9 cellular contexts compared by ENCODE assay signal in genomic region chr20:48769111-48769879, GRCh38. TPM values are rescaled to one million over a fixed set of nuclear protein-coding genes. Genes with fewer than 3 reads are reported as not detected.
DNase-seq lines count a peak whose midpoint lies in the region; ATAC-seq and TF ChIP-seq lines count a peak whose summit lies in the region.
"Had no signal": no experiment of that assay in that cellular context is flagged by ENCODE, and none has a peak within 500 bp of the region (broad histone marks: within the 10 kb centered on the region; RNA-seq: fewer than 3 reads in every experiment).

No MANE protein-coding gene starts in this region.

- CTCF ChIA-PET in naive thymus-derived CD4-positive, alpha-beta T cell (lab: Charles Lee): no interaction called here

- H3K27me3 ChIP-seq in naive thymus-derived CD4-positive, alpha-beta T cell (ENCODE audit: control insufficient read depth in 2 of 2, insufficient read depth in 2 of 2, low read length in 2 of 2): no peaks in the 10 kb centered on the region
- H3K27me3 ChIP-seq in upper lobe of right lung: no peaks in the 10 kb centered on the region

- no peaks in the 10 kb centered on the region for H3K27me3 Mint-ChIP-seq in activated T-helper 17 cell treated with anti-CD3 and anti-CD28 coated beads, Interleukin-2, amount 50 U/mL, for 72 hours
- no peaks in the 10 kb centered on the region for H3K27me3 Mint-ChIP-seq in naive thymus-derived CD4-positive, alpha-beta T cell

- peak overlapping the region; percentile 79 for H3K27ac Mint-ChIP-seq in activated T-helper 17 cell treated with anti-CD3 and anti-CD28 coated beads, Interleukin-2, amount 50 U/mL, for 72 hours
- H3K27ac Mint-ChIP-seq in naive thymus-derived CD4-positive, alpha-beta T cell: peak overlapping the region; percentile 43 to 95 (median 89)

- peak; percentile 90 for ATAC-seq in activated T-helper 17 cell treated with anti-CD3 and anti-CD28 coated beads, Interleukin-2, amount 50 U/mL, for 72 hours (replicated peaks)
- peak; percentile 88 for ATAC-seq in naive thymus-derived CD4-positive, alpha-beta T cell
- peak; percentile 61 for ATAC-seq in upper lobe of right lung
- no peak for ATAC-seq in HG03354 (IDR thresholded peaks at IDR 0.05; ENCODE audit: poor library complexity, severe bottlenecking, unreplicated experiment)

- peak overlapping the region; percentile 56 for H3K4me3 Mint-ChIP-seq in activated T-helper 17 cell treated with anti-CD3 and anti-CD28 coated beads, Interleukin-2, amount 50 U/mL, for 72 hours
- peak overlapping the region; percentile 37 to 78 (median 70) for H3K4me3 Mint-ChIP-seq in naive thymus-derived CD4-positive, alpha-beta T cell

- no peaks in the 10 kb centered on the region for H3K9me3 Mint-ChIP-seq in activated T-helper 17 cell treated with anti-CD3 and anti-CD28 coated beads, Interleukin-2, amount 50 U/mL, for 72 hours
- H3K9me3 Mint-ChIP-seq in naive thymus-derived CD4-positive, alpha-beta T cell: peaks cover 0 to 8% (median 0%) of the 10 kb centered on the region in 11 donors

- no peaks in the 10 kb centered on the region for H3K9me3 ChIP-seq in naive thymus-derived CD4-positive, alpha-beta T cell (ENCODE audit: control insufficient read depth in 2 of 3, low read length in 3 of 3)
- no peaks in the 10 kb centered on the region for H3K9me3 ChIP-seq in upper lobe of right lung

- no peak for TF ChIP-seq CTCF in upper lobe of right lung (IDR thresholded peaks at IDR 0.05)

- H3K4me1 ChIP-seq in naive thymus-derived CD4-positive, alpha-beta T cell (ENCODE audit: control insufficient read depth in 2 of 2, insufficient read depth in 2 of 2, low read length in 2 of 2): peaks cover 25 to 67% of the 10 kb centered on the region in 2 donors
- H3K4me1 ChIP-seq in upper lobe of right lung: peaks cover 62% of the 10 kb centered on the region
- H3K4me1 ChIP-seq: parathyroid adenoma had no signal

- peak overlapping the region; percentile 3 for H3K4me3 ChIP-seq in naive thymus-derived CD4-positive, alpha-beta T cell (ENCODE audit: low read length)
- no peak overlapping the region for H3K4me3 ChIP-seq in upper lobe of right lung

- H3K27ac ChIP-seq in naive thymus-derived CD4-positive, alpha-beta T cell (ENCODE audit: low read depth, low read length): peak overlapping the region; percentile 60
- peak overlapping the region; percentile 36 for H3K27ac ChIP-seq in upper lobe of right lung
- H3K27ac ChIP-seq: parathyroid adenoma had no signal

- peaks cover 33% of the 10 kb centered on the region for H3K36me3 Mint-ChIP-seq in activated T-helper 17 cell treated with anti-CD3 and anti-CD28 coated beads, Interleukin-2, amount 50 U/mL, for 72 hours (ENCODE audit: low read depth)
- peaks cover 0 to 25% (median 0%) of the 10 kb centered on the region in 5 donors for H3K36me3 Mint-ChIP-seq in naive thymus-derived CD4-positive, alpha-beta T cell

- intact Hi-C loops in naive thymus-derived CD4-positive, alpha-beta T cell (cut with micrococcal nuclease): loop anchor here (1.0 to 10.0 kb wide), 4 partner anchors 9 to 506 kb away; partner anchors contain the start of genes ARFGEF2 (in 1 of the 2) and ZNFX1 (in 1 of the 2)
- intact Hi-C loops in upper lobe of right lung (cut with DNase I): no loop called here

- peaks cover 59% of the 10 kb centered on the region for H3K4me1 Mint-ChIP-seq in activated T-helper 17 cell treated with anti-CD3 and anti-CD28 coated beads, Interleukin-2, amount 50 U/mL, for 72 hours
- peaks cover 32 to 85% (median 52%) of the 10 kb centered on the region in 7 donors for H3K4me1 Mint-ChIP-seq in naive thymus-derived CD4-positive, alpha-beta T cell

- DNase-seq in CD1c-positive myeloid dendritic cell (ENCODE audit: extremely low spot score): peak; percentile 93
- DNase-seq in NK-92 (lab: John Stamatoyannopoulos, UW; ENCODE audit: unreplicated experiment): peak; percentile 41
- peak; percentile 26 to 90 (median 59) for DNase-seq in naive thymus-derived CD4-positive, alpha-beta T cell
- DNase-seq in upper lobe of right lung: no peak
- no peak for DNase-seq in DMS53 (lab: John Stamatoyannopoulos, UW)
- DNase-seq in NCI-H446 treated with DMSO at 0.1 percent for 48 hours (lab: John Stamatoyannopoulos, UW): no peak

- no peaks in the 10 kb centered on the region for H3K36me3 ChIP-seq in naive thymus-derived CD4-positive, alpha-beta T cell (ENCODE audit: control insufficient read depth in 2 of 3, insufficient read depth in 3 of 3, low read length in 3 of 3)
- H3K36me3 ChIP-seq in upper lobe of right lung: no peaks in the 10 kb centered on the region

- POLR2A ChIA-PET in naive thymus-derived CD4-positive, alpha-beta T cell (lab: Charles Lee): no interaction called here

RNA-seq across cellular contexts. Expression of gene PREX1, which starts 58.5 kb away (rescaled TPM):
- 100 to 1,000 TPM in 1 of 2 donors, 10 to 100 TPM in 1; 96.1 to 111 TPM for total RNA-seq in activated T-helper 17 cell treated with anti-CD3 and anti-CD28 coated beads, Interleukin-2, amount 50 U/mL, for 72 hours
- total RNA-seq in naive thymus-derived CD4-positive, alpha-beta T cell: 100 to 1,000 TPM in 2 of 5 experiments, 10 to 100 TPM in 3; 42.0 to 143 (median 53.8) TPM
- polyA plus RNA-seq in naive thymus-derived CD4-positive, alpha-beta T cell: 1 to 10 TPM; 2.9 to 6.2 TPM
- total RNA-seq in upper lobe of right lung: 66.0 TPM

Comparison
In these comparisons a context has a peak if more than half of its experiments do, and no peak if none do; other contexts are left out.
1. DNase-seq: peak in CD1c-positive myeloid dendritic cell (single experiment), NK-92 (single experiment) and naive thymus-derived CD4-positive, alpha-beta T cell (9 of 9); none in upper lobe of right lung (single experiment), DMS53 (single experiment) and NCI-H446 treated with DMSO at 0.1 percent for 48 hours (single experiment).